Comparison of ENCODE assay signal across 8 cellular contexts in the genomic region with DNA sequence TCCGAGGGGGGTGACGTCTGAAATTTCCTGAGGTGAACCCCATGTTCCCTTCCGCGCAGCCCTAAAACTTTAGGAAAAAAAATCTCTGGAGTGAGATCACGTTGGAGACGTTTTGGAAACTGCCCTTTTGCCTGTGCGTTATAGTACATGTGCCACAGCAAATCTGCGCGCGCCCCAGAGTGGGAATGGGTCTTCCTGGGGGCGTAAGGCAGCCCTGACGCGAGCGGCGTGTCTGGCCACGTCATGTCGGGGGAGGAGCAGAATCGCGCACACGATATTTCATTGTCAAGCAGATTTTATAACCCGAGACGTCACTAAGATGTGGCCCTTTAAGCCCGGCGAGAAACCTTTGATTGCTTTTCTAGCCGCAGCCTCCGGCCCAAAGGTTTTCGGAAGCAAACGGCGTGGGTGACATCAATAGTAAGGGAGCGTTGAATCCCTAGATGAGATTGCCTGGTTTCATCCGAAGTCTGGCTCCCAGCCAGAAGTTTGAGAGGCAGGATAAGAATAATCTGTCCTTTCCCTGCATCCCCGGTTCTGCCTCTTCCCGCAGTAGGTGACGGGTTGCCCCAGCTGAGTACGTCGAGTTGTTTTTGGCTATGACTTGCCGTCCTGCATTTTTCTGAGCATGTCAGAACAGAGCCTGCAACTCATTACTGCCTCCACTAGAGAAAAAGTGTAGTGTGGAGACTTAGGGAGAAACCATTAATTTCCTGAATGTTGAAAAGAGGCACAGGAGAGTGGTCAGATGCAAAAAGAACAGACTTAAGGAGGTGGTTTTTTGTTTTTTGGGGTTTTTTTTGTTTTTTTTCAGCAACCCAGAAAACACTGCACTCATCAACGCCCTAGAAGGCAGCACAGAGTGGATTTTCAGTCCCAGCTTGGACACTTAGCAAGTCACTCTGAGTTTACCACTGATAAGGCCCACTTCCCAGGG. TPM values are rescaled to one million over a fixed set of nuclear protein-coding genes. Genes with fewer than 3 reads are reported as not detected.
DNase-seq lines count a peak whose midpoint lies in the region; ATAC-seq, FAIRE-seq and TF ChIP-seq lines count a peak whose summit lies in the region.

No MANE protein-coding gene starts in this region.

- peak overlapping the region; percentile 99 for H3K27ac Mint-ChIP-seq in Calu3 (ENCODE audit: unreplicated experiment)

- no peak for FAIRE-seq in HTR-8/SVneo (lab: Jason Lieb, UNC)

- no peaks in the 10 kb centered on the region for H3K9me3 Mint-ChIP-seq in Calu3 (ENCODE audit: low read depth, unreplicated experiment)

- peak; percentile 31 for ATAC-seq in GM21367 (IDR thresholded peaks at IDR 0.05; ENCODE audit: unreplicated experiment)

- H3K9me3 ChIP-seq in mononuclear cell (ENCODE audit: low read depth, low read length), result no peaks in the 10 kb centered on the region

- TF ChIP-seq CTCF in Calu3 (IDR thresholded peaks at IDR 0.05; ENCODE audit: unreplicated experiment), result no peak

- H3K27me3 Mint-ChIP-seq in Calu3 (ENCODE audit: unreplicated experiment), result no peaks in the 10 kb centered on the region

- peak overlapping the region; percentile 92 for H3K4me3 ChIP-seq in mononuclear cell (ENCODE audit: low read length)

- H3K4me1 ChIP-seq in mononuclear cell (ENCODE audit: insufficient read depth, low read length), result peaks cover 50% of the 10 kb centered on the region

- H3K36me3 Mint-ChIP-seq in Calu3 (ENCODE audit: insufficient read depth, unreplicated experiment), result peaks cover 22% of the 10 kb centered on the region

- peak; percentile 91 for DNase-seq in Calu3
- DNase-seq in HTR-8/SVneo (ENCODE audit: insufficient read length, low spot score), result peak; percentile 85
- peak; percentile 89 to 90 for DNase-seq in NOMO-1 (lab: John Stamatoyannopoulos, UW; ENCODE audit: unreplicated experiment in 2 of 2)
- DNase-seq in activated CD8-positive, alpha-beta memory T cell treated with anti-CD3 and anti-CD28 coated beads, Interleukin-2, amount 50 U/mL, for 1 hour (ENCODE audit: extremely low read depth), result peak; percentile 78
- peak; percentile 90 for DNase-seq in epidermal melanocyte (ENCODE audit: insufficient read length, low spot score)
- DNase-seq in stimulated activated CD8-positive, alpha-beta memory T cell treated with anti-CD3 and anti-CD28 coated beads, Interleukin-4, amount 100 ng/mL, for 1 hour (ENCODE audit: low read depth in 2 of 2, low spot score in 1 of 2), result peak; percentile 72 to 75

- CTCF ChIA-PET in Calu3 (lab: Charles Lee), result interaction anchor here (0.8 to 1.6 kb wide), 6 partner anchors 7 to 148 kb away, joined by 3 to 5 read pairs (median 3); a partner anchor contains a TSS

- H3K4me3 Mint-ChIP-seq in Calu3 (ENCODE audit: low read depth, unreplicated experiment), result peak overlapping the region; percentile 95

- TSS peak; percentile 97 for BruUV-seq in Calu3 (replicated peaks; lab: Mats Ljungman, UMichigan)

- no peaks in the 10 kb centered on the region for H3K27me3 ChIP-seq in mononuclear cell (ENCODE audit: insufficient read depth, low read length)

- H3K4me1 Mint-ChIP-seq in Calu3 (ENCODE audit: low read depth, unreplicated experiment), result peaks cover 44% of the 10 kb centered on the region

- intact Hi-C loops in Calu3 (cut with micrococcal nuclease; ENCODE audit: unreplicated experiment), result loop anchor here (10.0 kb wide), 1 partner anchor 173 kb away; no protein-coding TSS in a partner anchor

RNA-seq across cellular contexts. Expression of a gene that starts 0.8 kb away (rescaled TPM):
- total RNA-seq in Calu3 (2022) (43.0 and 47.3 TPM in 2 replicates), mononuclear cell (2.1 TPM)

RNA-seq across cellular contexts. Expression of a gene that starts 18.6 kb away (rescaled TPM):
- total RNA-seq in Calu3 (2022) (48.1 and 49.6 TPM in 2 replicates), mononuclear cell (125 TPM)

RNA-seq across cellular contexts. Expression of a gene that starts 24.3 kb away (rescaled TPM):
- 43.6 and 45.6 TPM in 2 replicates for total RNA-seq in Calu3 (2022)
- 13.4 TPM for total RNA-seq in mononuclear cell

RNA-seq across cellular contexts. Expression of a gene that starts 33.2 kb away (rescaled TPM):
- 73.5 and 77.5 TPM in 2 replicates for total RNA-seq in Calu3 (2022)
- 22.2 TPM for total RNA-seq in mononuclear cell

RNA-seq across cellular contexts. Expression of a gene that starts 37.2 kb away (rescaled TPM):
- total RNA-seq in Calu3 (2022) (182 and 230 TPM in 2 replicates), mononuclear cell (5.9 TPM)

Comparison
In these comparisons a context has a peak if more than half of its experiments do, and no peak if none do; other contexts are left out.
1. Peak in every context shown above with its lines: DNase-seq, ATAC-seq and H3K4me3 ChIP-seq.
2. RNA of a gene that starts 0.8 kb away (total RNA-seq): 43.0 to 47.3 TPM in Calu3; 2.1 TPM in mononuclear cell (single experiment); every median in the first group is over 10 times any median in the second.